In the genomic region with DNA sequence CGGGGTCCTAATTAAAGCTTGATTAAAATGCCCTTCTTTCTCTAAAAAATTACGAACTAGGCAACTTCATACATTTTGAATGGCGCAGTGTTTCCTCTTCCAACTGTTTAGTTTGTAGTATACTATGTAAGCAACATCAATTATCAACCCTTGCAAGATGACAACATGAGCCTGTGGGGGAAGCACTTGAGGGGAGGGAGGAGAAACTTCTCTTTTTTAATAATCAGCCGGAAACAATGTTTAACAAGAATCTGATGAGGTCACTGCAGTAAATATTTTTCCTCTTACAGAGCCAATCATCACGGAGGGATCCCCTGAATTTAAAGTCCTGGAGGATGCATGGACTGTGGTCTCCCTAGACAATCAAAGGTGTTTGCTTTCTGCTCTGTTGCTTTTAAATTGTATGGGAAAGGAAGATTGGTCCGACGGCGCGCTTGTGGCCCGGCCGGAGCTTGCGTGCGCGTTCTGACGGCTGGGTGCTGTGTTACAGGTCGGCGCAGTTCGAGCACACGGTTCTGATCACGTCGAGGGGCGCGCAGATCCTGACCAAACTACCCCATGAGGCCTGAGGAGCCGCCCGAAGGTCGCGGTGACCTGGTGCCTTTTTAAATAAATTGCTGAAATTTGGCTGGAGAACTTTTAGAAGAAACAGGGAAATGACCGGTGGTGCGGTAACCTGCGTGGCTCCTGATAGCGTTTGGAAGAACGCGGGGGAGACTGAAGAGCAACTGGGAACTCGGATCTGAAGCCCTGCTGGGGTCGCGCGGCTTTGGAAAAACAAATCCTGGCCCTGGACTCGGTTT, we compare ENCODE assay signal across 16 cellular contexts. TPM values are rescaled to one million over a fixed set of nuclear protein-coding genes. Genes with fewer than 3 reads are reported as not detected.
A peak's percentile ranks its signal among the peaks of the same experiment; 100 is the strongest.
DNase-seq lines count a peak whose midpoint lies in the region; ATAC-seq and TF ChIP-seq lines count a peak whose summit lies in the region.
"Had no signal": no experiment of that assay in that cellular context is flagged by ENCODE, and none has a peak within 500 bp of the region (broad histone marks: within the 10 kb centered on the region; RNA-seq: fewer than 3 reads in every experiment).

No MANE protein-coding gene starts in this region.

- H3K36me3 Mint-ChIP-seq in activated CD8-positive, alpha-beta T cell treated with anti-CD3 and anti-CD28 coated beads, Interleukin-2, amount 10 ng/mL, durations not matched to agents 7 days and 5 days (ENCODE audit: low read depth) = peaks cover 5% of the 10 kb centered on the region
- H3K36me3 Mint-ChIP-seq in activated CD8-positive, alpha-beta T cell treated with anti-CD3 and anti-CD28 coated beads for 36 hours (ENCODE audit: low read depth) = peaks cover 6% of the 10 kb centered on the region

- no peak overlapping the region for H3K4me2 ChIP-seq in osteoblast (ENCODE audit: insufficient read depth, low read length)

- H2AFZ ChIP-seq in osteoblast (ENCODE audit: low read length) = no peak overlapping the region

- H3K27ac ChIP-seq in osteoblast (ENCODE audit: low read depth, low read length) (no peak overlapping the region), adrenal gland (no peak overlapping the region)
- H3K27ac ChIP-seq: upper lobe of left lung had no signal

- CTCF ChIA-PET in activated CD8-positive, alpha-beta T cell treated with anti-CD3 and anti-CD28 coated beads, Interleukin-2, amount 10 ng/mL, durations not matched to agents 7 days and 5 days (lab: Charles Lee) = no interaction called here
- CTCF ChIA-PET in activated CD8-positive, alpha-beta T cell treated with anti-CD3 and anti-CD28 coated beads for 36 hours (lab: Charles Lee) = interaction anchor here (1.6 kb wide), 1 partner anchor 47 kb away, joined by 3 read pairs; no protein-coding TSS in a partner anchor

- no peaks in the 10 kb centered on the region for H3K36me3 ChIP-seq in osteoblast (ENCODE audit: insufficient read depth, low read length)
- H3K36me3 ChIP-seq in adrenal gland (replicated peaks in 1 of 2) = no peaks in the 10 kb centered on the region
- H3K36me3 ChIP-seq: upper lobe of left lung had no signal

- peaks cover 23% of the 10 kb centered on the region for H3K4me1 ChIP-seq in osteoblast (ENCODE audit: insufficient read depth, low read length)
- peaks cover 10 to 19% of the 10 kb centered on the region in 2 donors for H3K4me1 ChIP-seq in adrenal gland (replicated peaks in 1 of 2)

- no peak for DNase-seq in activated CD8-positive, alpha-beta T cell treated with anti-CD3 and anti-CD28 coated beads, Interleukin-2, amount 10 ng/mL, durations not matched to agents 7 days and 5 days
- DNase-seq in activated CD8-positive, alpha-beta T cell treated with anti-CD3 and anti-CD28 coated beads for 36 hours = no peak
- peak; percentile 76 for DNase-seq in KBM-7
- peak; percentile 76 for DNase-seq in cerebellar cortex (ENCODE audit: low spot score)
- peak; percentile 41 for DNase-seq in osteoblast (ENCODE audit: insufficient read length, low spot score, missing footprints)
- DNase-seq in putamen (ENCODE audit: low spot score) = no peak
- DNase-seq in adrenal gland = no peak
- DNase-seq: dermis blood vessel endothelial cell; DND-41; KG1; NCI-H2029 treated with DMSO at 0.1 percent for 48 hours; NK-92 treated with Interleukin-12 subunit alpha and Interleukin-12 subunit beta, amount 100 ng/mL, for 24 hours; SW 1271 had no signal

- peak overlapping the region; percentile 12 for H3K4me3 Mint-ChIP-seq in activated CD8-positive, alpha-beta T cell treated with anti-CD3 and anti-CD28 coated beads, Interleukin-2, amount 10 ng/mL, durations not matched to agents 7 days and 5 days
- H3K4me3 Mint-ChIP-seq in activated CD8-positive, alpha-beta T cell treated with anti-CD3 and anti-CD28 coated beads for 36 hours = no peak overlapping the region

- POLR2A ChIA-PET in activated CD8-positive, alpha-beta T cell treated with anti-CD3 and anti-CD28 coated beads, Interleukin-2, amount 10 ng/mL, durations not matched to agents 7 days and 5 days (lab: Charles Lee) = no interaction called here
- POLR2A ChIA-PET in activated CD8-positive, alpha-beta T cell treated with anti-CD3 and anti-CD28 coated beads for 36 hours (lab: Charles Lee) = interaction anchor here (0.5 kb wide), 1 partner anchor 8 kb away, joined by 3 read pairs; no protein-coding TSS in a partner anchor

- H3K4me3 ChIP-seq in osteoblast (ENCODE audit: insufficient read depth, low read length) = no peak overlapping the region
- no peak overlapping the region for H3K4me3 ChIP-seq in adrenal gland
- H3K4me3 ChIP-seq: upper lobe of left lung had no signal

- no peak for TF ChIP-seq CTCF in activated CD8-positive, alpha-beta T cell treated with anti-CD3 and anti-CD28 coated beads for 36 hours (IDR thresholded peaks at IDR 0.05)
- no peak for TF ChIP-seq CTCF in osteoblast (IDR thresholded peaks at IDR 0.05; ENCODE audit: extremely low read depth, low read depth, low read length)
- TF ChIP-seq CTCF in adrenal gland (IDR thresholded peaks at IDR 0.05) = no peak

- peaks cover 10% of the 10 kb centered on the region for H3K27me3 ChIP-seq in osteoblast (ENCODE audit: insufficient read depth, low read length)
- H3K27me3 ChIP-seq in adrenal gland = peaks cover 49% of the 10 kb centered on the region

- ATAC-seq in activated CD8-positive, alpha-beta T cell treated with anti-CD3 and anti-CD28 coated beads, Interleukin-2, amount 10 ng/mL, durations not matched to agents 7 days and 5 days = no peak
- ATAC-seq in activated CD8-positive, alpha-beta T cell treated with anti-CD3 and anti-CD28 coated beads for 36 hours = no peak
- ATAC-seq in HG02798 (IDR thresholded peaks at IDR 0.05; ENCODE audit: poor library complexity, unreplicated experiment) = no peak
- ATAC-seq: naive thymus-derived CD8-positive, alpha-beta T cell had no signal

- H4K20me1 ChIP-seq in osteoblast (ENCODE audit: insufficient read depth, low read length) = no peaks in the 10 kb centered on the region

- WGBS in adrenal gland, 4 donors = 56 to 70% (median 62%) methylated on average over 37 to 38 of the region's 38 CpGs

- H3K79me2 ChIP-seq in osteoblast (ENCODE audit: insufficient read depth, low read length) = no peaks in the 10 kb centered on the region

- peak overlapping the region; percentile 30 for H3K27ac Mint-ChIP-seq in activated CD8-positive, alpha-beta T cell treated with anti-CD3 and anti-CD28 coated beads, Interleukin-2, amount 10 ng/mL, durations not matched to agents 7 days and 5 days
- H3K27ac Mint-ChIP-seq in activated CD8-positive, alpha-beta T cell treated with anti-CD3 and anti-CD28 coated beads for 36 hours = no peak overlapping the region

- TF ChIP-seq POLR2A in adrenal gland (IDR thresholded peaks at IDR 0.05) = no peak

- no peaks in the 10 kb centered on the region for H3K9me3 ChIP-seq in osteoblast (ENCODE audit: low read depth, low read length)
- no peaks in the 10 kb centered on the region for H3K9me3 ChIP-seq in adrenal gland (replicated peaks in 1 of 3)
- H3K9me3 ChIP-seq: upper lobe of left lung had no signal

- peaks cover 34% of the 10 kb centered on the region for H3K4me1 Mint-ChIP-seq in activated CD8-positive, alpha-beta T cell treated with anti-CD3 and anti-CD28 coated beads, Interleukin-2, amount 10 ng/mL, durations not matched to agents 7 days and 5 days (ENCODE audit: low read depth)
- H3K4me1 Mint-ChIP-seq in activated CD8-positive, alpha-beta T cell treated with anti-CD3 and anti-CD28 coated beads for 36 hours (ENCODE audit: low read depth) = peaks cover 17% of the 10 kb centered on the region

- intact Hi-C loops in activated CD8-positive, alpha-beta T cell treated with anti-CD3 and anti-CD28 coated beads for 36 hours (cut with micrococcal nuclease) = loop anchor here (1.0 kb wide), 1 partner anchor 10 kb away; no protein-coding TSS in a partner anchor
- intact Hi-C loops in adrenal gland (cut with DNase I) = no loop called here

- H3K9me3 Mint-ChIP-seq in activated CD8-positive, alpha-beta T cell treated with anti-CD3 and anti-CD28 coated beads, Interleukin-2, amount 10 ng/mL, durations not matched to agents 7 days and 5 days (ENCODE audit: insufficient read depth) = no peaks in the 10 kb centered on the region
- no peaks in the 10 kb centered on the region for H3K9me3 Mint-ChIP-seq in activated CD8-positive, alpha-beta T cell treated with anti-CD3 and anti-CD28 coated beads for 36 hours

- peaks cover 80% of the 10 kb centered on the region for H3K27me3 Mint-ChIP-seq in activated CD8-positive, alpha-beta T cell treated with anti-CD3 and anti-CD28 coated beads, Interleukin-2, amount 10 ng/mL, durations not matched to agents 7 days and 5 days (ENCODE audit: low read depth)
- H3K27me3 Mint-ChIP-seq in activated CD8-positive, alpha-beta T cell treated with anti-CD3 and anti-CD28 coated beads for 36 hours = peaks cover 73% of the 10 kb centered on the region

- in situ Hi-C loops in KBM-7 (cut with MboI; ENCODE audit: low pct_unique_long_range_greater_than_20kb, low sequenced_read_pairs) = no loop called here

RNA-seq across cellular contexts. Expression of a gene that starts 5.3 kb away (rescaled TPM):
- not detected for total RNA-seq in activated CD8-positive, alpha-beta T cell treated with anti-CD3 and anti-CD28 coated beads, Interleukin-2, amount 10 ng/mL, durations not matched to agents 7 days and 5 days
- not detected for total RNA-seq in activated CD8-positive, alpha-beta T cell treated with anti-CD3 and anti-CD28 coated beads for 36 hours
- 1.8 and 2.4 TPM in 2 replicates for total RNA-seq in osteoblast
- 1 to 10 TPM in 1 of 8 donors, under 1 TPM in 2, not detected in 5; 0.28 to 1.3 (median 0.53) TPM for total RNA-seq in adrenal gland
- polyA plus RNA-seq in adrenal gland = 1 to 10 TPM in 1 of 3 donors, under 1 TPM in 2; 0.47 to 1.4 (median 0.64) TPM
- total RNA-seq: dermis blood vessel endothelial cell; naive thymus-derived CD8-positive, alpha-beta T cell; upper lobe of left lung had no signal
- polyA plus RNA-seq: naive thymus-derived CD8-positive, alpha-beta T cell had no signal

RNA-seq across cellular contexts. Expression of a gene that starts 22.7 kb away (rescaled TPM):
- total RNA-seq in activated CD8-positive, alpha-beta T cell treated with anti-CD3 and anti-CD28 coated beads, Interleukin-2, amount 10 ng/mL, durations not matched to agents 7 days and 5 days = not detected
- total RNA-seq in activated CD8-positive, alpha-beta T cell treated with anti-CD3 and anti-CD28 coated beads for 36 hours = not detected
- total RNA-seq in osteoblast (0.36 and 0.59 TPM in 2 replicates), adrenal gland (under 1 TPM in 3 of 8 donors, not detected in 5; 0.15 to 0.49 (median 0.28) TPM)
- polyA plus RNA-seq in adrenal gland = under 1 TPM; 0.07 to 0.32 (median 0.13) TPM
- total RNA-seq: dermis blood vessel endothelial cell; naive thymus-derived CD8-positive, alpha-beta T cell; upper lobe of left lung had no signal
- polyA plus RNA-seq: naive thymus-derived CD8-positive, alpha-beta T cell had no signal

Comparison
In these comparisons a context has a peak if more than half of its experiments do, and no peak if none do; other contexts are left out.
1. DNase-seq: peak in KBM-7 (single experiment), cerebellar cortex (single experiment) and osteoblast (single experiment); none in activated CD8-positive, alpha-beta T cell treated with anti-CD3 and anti-CD28 coated beads, Interleukin-2, amount 10 ng/mL, durations not matched to agents 7 days and 5 days (single experiment), activated CD8-positive, alpha-beta T cell treated with anti-CD3 and anti-CD28 coated beads for 36 hours (single experiment), putamen (single experiment) and adrenal gland (0 of 7).